ENCODE assay signal across 21 cellular contexts in genomic region chr12:45948546-45948945, GRCh38.
"Had no signal": no experiment of that assay in that cellular context is flagged by ENCODE, and none has a peak within 500 bp of the region (broad histone marks: within the 10 kb centered on the region; RNA-seq: fewer than 3 reads in every experiment).

No MANE protein-coding gene starts in this region.

- H3K27me3 ChIP-seq: body of pancreas, cardiac muscle cell, heart right ventricle, spleen, vagina had no signal

- H3K4me3 ChIP-seq: body of pancreas, cardiac muscle cell, heart right ventricle, spleen, thoracic aorta, vagina had no signal

- H3K9me3 ChIP-seq: body of pancreas, heart right ventricle, spleen, thoracic aorta, vagina had no signal

- H3K9me3 Mint-ChIP-seq: naive B cell, neural crest cell, type B pancreatic cell had no signal

- H3K4me3 Mint-ChIP-seq: naive B cell, neural crest cell, type B pancreatic cell had no signal

- H3K27ac ChIP-seq: body of pancreas, cardiac muscle cell, epithelial cell of prostate, heart right ventricle, spleen, thoracic aorta, vagina had no signal

- H3K4me1 Mint-ChIP-seq: neural crest cell had no signal

- ATAC-seq: body of pancreas, heart right ventricle, left cardiac atrium had no signal

- DNase-seq: activated naive CD4-positive, alpha-beta T cell treated with anti-CD3 and anti-CD28 coated beads, Interleukin-2, amount 50 U/mL, for 16 hours; activated T-cell treated with anti-CD3 and anti-CD28 coated beads, Interleukin-2, amount 50 U/mL, for 1 hour; anterior cingulate cortex; body of pancreas; cortex of kidney; foreskin fibroblast; heart right ventricle; islet precursor cell; left cardiac atrium; mesendoderm; naive B cell; posterior cingulate gyrus; spleen; stimulated activated CD4-positive, alpha-beta T cell treated with anti-CD3 and anti-CD28 coated beads, Interleukin-4, amount 100 ng/mL, for 24 hours; stimulated activated naive CD4-positive, alpha-beta T cell treated with Interleukin-2 at 50 U/mL for 16 hours had no signal

- H3K27me3 Mint-ChIP-seq: naive B cell, type B pancreatic cell had no signal

- H3K4me1 ChIP-seq: body of pancreas, vagina had no signal

- H3K27ac Mint-ChIP-seq: type B pancreatic cell had no signal
